Comparison of ENCODE assay signal across 21 cellular contexts in the genomic region with DNA sequence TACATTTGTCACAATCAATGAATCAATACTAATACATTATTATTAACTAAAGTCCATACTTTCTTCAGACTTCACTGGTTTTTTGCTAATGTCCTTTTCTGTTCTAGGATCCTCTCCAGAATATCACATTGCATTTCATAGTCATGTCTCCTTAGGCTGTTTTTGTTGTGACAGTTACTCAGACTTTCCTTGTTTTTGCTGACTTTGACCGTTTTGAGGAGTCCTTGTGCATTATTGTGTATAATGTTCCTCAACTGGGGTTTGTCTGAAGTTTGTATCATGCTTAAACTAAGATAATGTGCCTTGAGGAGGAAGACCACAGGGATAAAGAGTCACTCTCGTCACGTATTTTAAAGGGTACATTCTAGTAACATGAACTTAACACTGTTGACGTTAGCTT.
DNase-seq lines count a peak whose midpoint lies in the region; ATAC-seq, FAIRE-seq and TF ChIP-seq lines count a peak whose summit lies in the region.
"Had no signal": no experiment of that assay in that cellular context is flagged by ENCODE, and none has a peak within 500 bp of the region (broad histone marks: within the 10 kb centered on the region; RNA-seq: fewer than 3 reads in every experiment).

No MANE protein-coding gene starts in this region.

- no peaks in the 10 kb centered on the region for H3K36me3 ChIP-seq in H1 (ENCODE audit: control insufficient read depth in 2 of 4, insufficient read depth in 4 of 4, low read length in 3 of 4)
- H3K36me3 ChIP-seq: BLaER1 treated with 17β-estradiol and CSF1 and Interleukin-3, amounts not matched to agents 10 nM and 100 nM had no signal

- H3K4me1 ChIP-seq in A549 (no peaks in the 10 kb centered on the region), H1 (replicated peaks in 1 of 4; ENCODE audit: control insufficient read depth in 3 of 4, insufficient read depth in 4 of 4, low read length in 3 of 4) (no peaks in the 10 kb centered on the region)
- H3K4me1 ChIP-seq: Caco-2 had no signal

- no peak overlapping the region for H4K91ac ChIP-seq in H1 (replicated peaks; ENCODE audit: insufficient read length, low read length)

- no peak overlapping the region for H3K9ac ChIP-seq in H1 (replicated peaks in 1 of 4; ENCODE audit: extremely low read depth in 1 of 4, low read depth in 3 of 4, low read length in 3 of 4)
- H3K9ac ChIP-seq: BLaER1 treated with 17β-estradiol and CSF1 and Interleukin-3, amounts not matched to agents 10 nM and 100 nM had no signal

- H2BK120ac ChIP-seq in H1 (replicated peaks; ENCODE audit: low read depth, low read length), result no peak overlapping the region

- POLR2A ChIA-PET in A549 (lab: Yijun Ruan, JAX) (no interaction called here), H1 (lab: Charles Lee; ENCODE audit: partially characterized antibody) (no interaction called here)

- no peaks in the 10 kb centered on the region for H4K20me1 ChIP-seq in H1 (replicated peaks in 1 of 2; ENCODE audit: control insufficient read depth in 1 of 2, insufficient read depth in 2 of 2, low read length in 2 of 2)
- H4K20me1 ChIP-seq: BLaER1 treated with 17β-estradiol and CSF1 and Interleukin-3, amounts not matched to agents 10 nM and 100 nM had no signal

- H2AK5ac ChIP-seq in H1 (ENCODE audit: low read depth, low read length), result no peak overlapping the region

- no peak for FAIRE-seq in A549 (lab: Jason Lieb, UNC)
- no peak for FAIRE-seq in H1 (lab: Jason Lieb, UNC)
- FAIRE-seq: A204.1, D721Med, G401.6, GM12891, GM19239 had no signal

- H3K4me3 Mint-ChIP-seq in nephron progenitor cell (no peak overlapping the region), T-helper 17 cell (no peak overlapping the region)
- H3K4me3 Mint-ChIP-seq: B cell; CD4-positive, alpha-beta T cell; CD8-positive, alpha-beta T cell had no signal

- H3K27ac Mint-ChIP-seq in nephron progenitor cell, result peak overlapping the region; percentile 87
- no peak overlapping the region for H3K27ac Mint-ChIP-seq in T-helper 17 cell
- H3K27ac Mint-ChIP-seq: B cell; CD4-positive, alpha-beta T cell; CD8-positive, alpha-beta T cell had no signal

- H3K18ac ChIP-seq in H1 (ENCODE audit: extremely low read depth, low read length), result no peak overlapping the region

- no peak overlapping the region for H2BK5ac ChIP-seq in H1 (ENCODE audit: low read depth, low read length)

- no peak overlapping the region for H3K4ac ChIP-seq in H1 (replicated peaks; ENCODE audit: insufficient read length, low read depth, low read length)

- H3K4me2 ChIP-seq in A549, result no peak overlapping the region
- H3K4me2 ChIP-seq in H1 (ENCODE audit: insufficient read depth in 1 of 2, low read depth in 2 of 2, low read length in 2 of 2), result no peak overlapping the region
- H3K4me2 ChIP-seq: BLaER1 treated with 17β-estradiol and CSF1 and Interleukin-3, amounts not matched to agents 10 nM and 100 nM had no signal

- TF ChIP-seq CTCF in A549 (IDR thresholded peaks at IDR 0.05) (no peak), H1 (IDR thresholded peaks at IDR 0.05; ENCODE audit: control extremely low read depth in 1 of 3, insufficient read depth in 1 of 3, low read depth in 1 of 3, low read length in 3 of 3) (no peak), nephron progenitor cell (IDR thresholded peaks at IDR 0.05) (no peak)

- no peak for ATAC-seq in A549
- ATAC-seq in T-helper 17 cell, result no peak
- no peak for ATAC-seq in HG03378 (IDR thresholded peaks at IDR 0.05; ENCODE audit: unreplicated experiment)
- ATAC-seq: CD8-positive, alpha-beta T cell had no signal

- CTCF ChIA-PET in A549 (lab: Yijun Ruan, JAX) (interaction anchor here (0.6 to 0.9 kb wide), 2 partner anchors 40 to 649 kb away, joined by 3 to 4 read pairs; no protein-coding TSS in a partner anchor), H1 (lab: Charles Lee; ENCODE audit: partially characterized antibody) (no interaction called here)

- no peaks in the 10 kb centered on the region for H3K79me1 ChIP-seq in H1 (ENCODE audit: low read depth, low read length)

- no peaks in the 10 kb centered on the region for H3K27me3 ChIP-seq in H1 (replicated peaks in 1 of 4; ENCODE audit: control insufficient read depth in 3 of 4, extremely low read depth in 1 of 4, insufficient read depth in 3 of 4, low read length in 3 of 4)
- H3K27me3 ChIP-seq: BLaER1 treated with 17β-estradiol and CSF1 and Interleukin-3, amounts not matched to agents 10 nM and 100 nM had no signal

- no peak overlapping the region for H3K27ac ChIP-seq in A549
- H3K27ac ChIP-seq in H1 (ENCODE audit: low read depth, low read length), result no peak overlapping the region
- H3K27ac ChIP-seq: BLaER1 treated with 17β-estradiol and CSF1 and Interleukin-3, amounts not matched to agents 10 nM and 100 nM; C4-2B had no signal

- H3K36me3 Mint-ChIP-seq in nephron progenitor cell (ENCODE audit: low read depth) (no peaks in the 10 kb centered on the region), T-helper 17 cell (ENCODE audit: low read depth) (no peaks in the 10 kb centered on the region)
- H3K36me3 Mint-ChIP-seq: CD8-positive, alpha-beta T cell had no signal

- TF ChIP-seq POLR2A in A549 (IDR thresholded peaks at IDR 0.05; ENCODE audit: low read length), result no peak
- no peak for TF ChIP-seq POLR2A in H1 (IDR thresholded peaks at IDR 0.05; ENCODE audit: control extremely low read depth in 1 of 2, low read depth in 2 of 2, low read length in 2 of 2)

- DNase-seq in A549 (ENCODE audit: low read depth in 1 of 2, low spot score in 1 of 2), result no peak
- no peak for DNase-seq in H1 (ENCODE audit: low read depth in 1 of 2, low spot score in 2 of 2)
- DNase-seq in nephron progenitor cell, result no peak
- DNase-seq in T-helper 17 cell, result no peak
- DNase-seq: 8988T; AML-193; Caco-2; Calu3; CD4-positive, alpha-beta T cell; CD8-positive, alpha-beta T cell; DMS79 treated with DMSO at 0.1 percent for 48 hours; GF-D8 had no signal

- H3K27me3 Mint-ChIP-seq in nephron progenitor cell (ENCODE audit: low read depth, poor library complexity) (no peaks in the 10 kb centered on the region), T-helper 17 cell (peaks cover 6% of the 10 kb centered on the region)
- H3K27me3 Mint-ChIP-seq: B cell had no signal

- TF ChIP-seq RAD21 in A549 (conservative IDR thresholded peaks at IDR 0.05 in 1 of 2, IDR thresholded peaks at IDR 0.05 in 1 of 2), result no peak
- no peak for TF ChIP-seq RAD21 in H1 (IDR thresholded peaks at IDR 0.05 in 1 of 2, conservative IDR thresholded peaks at IDR 0.05 in 1 of 2; ENCODE audit: low read depth in 2 of 2, low read length in 2 of 2)

- TF ChIP-seq EP300 in A549 (IDR thresholded peaks at IDR 0.05) (no peak), H1 (IDR thresholded peaks at IDR 0.05; ENCODE audit: borderline replicate concordance in 1 of 2, low read depth in 2 of 2, low read length in 2 of 2) (no peak)

- H2BK15ac ChIP-seq in H1 (ENCODE audit: low read length), result no peak overlapping the region

- H3K9me3 Mint-ChIP-seq in nephron progenitor cell, result peaks cover 9% of the 10 kb centered on the region
- H3K9me3 Mint-ChIP-seq: CD4-positive, alpha-beta T cell; CD8-positive, alpha-beta T cell had no signal

- H3K9me3 ChIP-seq in A549 (no peaks in the 10 kb centered on the region), H1 (ENCODE audit: insufficient read depth in 2 of 2, low read depth in 1 of 2, low read length in 1 of 2) (no peaks in the 10 kb centered on the region; a peak in 1 of 4 replicates), T-helper 17 cell (ENCODE audit: control insufficient read depth, low read length, poor library complexity, severe bottlenecking) (no peaks in the 10 kb centered on the region)
- H3K9me3 ChIP-seq: BLaER1 treated with 17β-estradiol and CSF1 and Interleukin-3, amounts not matched to agents 10 nM and 100 nM; Caco-2 had no signal

- peaks cover 20% of the 10 kb centered on the region for H3K4me1 Mint-ChIP-seq in nephron progenitor cell
- H3K4me1 Mint-ChIP-seq in T-helper 17 cell, result no peaks in the 10 kb centered on the region
- H3K4me1 Mint-ChIP-seq: B cell had no signal

- H3K23ac ChIP-seq in H1 (ENCODE audit: insufficient read length), result no peak overlapping the region

- H3K79me2 ChIP-seq in H1 (ENCODE audit: control insufficient read depth in 1 of 2, insufficient read depth in 2 of 2, low read length in 2 of 2), result no peaks in the 10 kb centered on the region

- no peak overlapping the region for H3K14ac ChIP-seq in H1 (ENCODE audit: insufficient read length)

- no peak overlapping the region for H2BK12ac ChIP-seq in H1 (ENCODE audit: low read depth, low read length)

- whole genome bisulfite sequencing in A549 (ENCODE audit: missing lambda C conversion rate), result 52% methylated on average over 4 of the region's 4 CpGs
- WGBS in H1 (ENCODE audit: extremely low coverage in 1 of 2, insufficient coverage in 1 of 2, insufficient read length in 1 of 2, insufficient replicate concordance in 2 of 2, low coverage in 1 of 2, low lambda C conversion rate in 2 of 2, missing lambda C conversion rate in 1 of 2), 2 experiments, result 86% methylated on average over 4 of the region's 4 CpGs; no CpG with 5 or more reads in 1 of the 2 experiments

- H2AFZ ChIP-seq in H1 (ENCODE audit: low read length), result peak overlapping the region; percentile 44; the same call in 1 of the 2 replicates

- H3K23me2 ChIP-seq in H1 (ENCODE audit: low read depth, low read length), result no peaks in the 10 kb centered on the region

- H3K4me3 ChIP-seq in A549 (no peak overlapping the region), H1 (ENCODE audit: extremely low read depth in 1 of 4, insufficient read depth in 2 of 4, low read depth in 3 of 4, low read length in 4 of 4) (no peak overlapping the region)
- H3K4me3 ChIP-seq: BLaER1 treated with 17β-estradiol and CSF1 and Interleukin-3, amounts not matched to agents 10 nM and 100 nM had no signal

- no peak overlapping the region for H4K8ac ChIP-seq in H1 (ENCODE audit: extremely low read depth, insufficient read depth, low read length)

- H3K56ac ChIP-seq in H1 (replicated peaks; ENCODE audit: insufficient read length, low read depth, low read length), result no peak overlapping the region

- no peak overlapping the region for H4K5ac ChIP-seq in H1 (ENCODE audit: insufficient read length, low read depth, low read length)

- H2BK20ac ChIP-seq in H1 (ENCODE audit: low read length), result no peak overlapping the region

TF ChIP-seq in A549, 52 proteins besides CTCF, POLR2A, EP300 and RAD21:
- TF ChIP-seq MAFK (IDR thresholded peaks at IDR 0.05; ENCODE audit: partially characterized antibody) (peak; percentile 68), TFCP2L1 (CRISPR knock-in tag; IDR thresholded peaks at IDR 0.05) (no peak)
TF ChIP-seq in A549: peak in this region for 1.

TF ChIP-seq in H1, 55 proteins besides CTCF, POLR2A, EP300 and RAD21:
- TF ChIP-seq CHD2 (IDR thresholded peaks at IDR 0.05; ENCODE audit: low read length) (no peak), CHD1 (IDR thresholded peaks at IDR 0.05; ENCODE audit: low read depth, low read length) (no peak), SIRT6 (IDR thresholded peaks at IDR 0.05; ENCODE audit: low read length) (no peak), KDM4A (IDR thresholded peaks at IDR 0.05; ENCODE audit: low read depth, low read length, severe bottlenecking) (no peak), SUZ12 (IDR thresholded peaks at IDR 0.05; ENCODE audit: low read length) (no peak), TAF1 (IDR thresholded peaks at IDR 0.05; ENCODE audit: low read depth, low read length) (no peak)
